ENCODE assay signal across 10 cellular contexts in genomic region chr11:37088573-37088910, GRCh38.
"Had no signal": no experiment of that assay in that cellular context is flagged by ENCODE, and none has a peak within 500 bp of the region (broad histone marks: within the 10 kb centered on the region; RNA-seq: fewer than 3 reads in every experiment).

No MANE protein-coding gene starts in this region.

- H3K36me3 ChIP-seq: HAP-1 had no signal

- H3K4me2 ChIP-seq: KMS-11 had no signal

- DNase-seq: GM23248, GOT3, H7, HFFc6, KBM-7 had no signal

- H3K9ac ChIP-seq: GM23248, KMS-11 had no signal

- H2AFZ ChIP-seq: GM23248 had no signal

- H3K9me3 ChIP-seq: HAP-1 had no signal

- H3K27ac ChIP-seq: GM23248, HL-60, KMS-11 had no signal

- ATAC-seq: HCT116, HepG2 had no signal

- H3K4me3 ChIP-seq: GM23248, HAP-1 had no signal
